In the genomic region with DNA sequence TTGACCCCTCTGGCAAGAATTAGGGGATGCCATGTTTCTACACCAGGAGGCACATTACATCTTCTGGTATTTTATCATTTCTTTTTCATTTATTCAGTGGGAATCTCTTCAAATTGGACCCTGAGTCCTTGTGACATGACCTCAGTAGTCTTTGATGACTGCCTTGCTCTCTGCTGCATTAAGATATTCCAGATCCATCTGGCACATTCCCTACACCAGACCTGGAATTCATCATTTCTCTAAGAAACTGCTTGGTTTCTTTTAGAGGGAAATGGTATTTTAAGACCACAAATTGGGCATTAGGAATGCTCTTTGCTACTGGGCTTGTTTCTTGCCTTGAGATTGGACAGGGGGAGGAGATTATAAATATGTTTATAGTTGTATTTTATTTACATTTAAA, we compare ENCODE assay signal across 17 cellular contexts.
DNase-seq lines count a peak whose midpoint lies in the region; ATAC-seq, FAIRE-seq and TF ChIP-seq lines count a peak whose summit lies in the region.
"Had no signal": no experiment of that assay in that cellular context is flagged by ENCODE, and none has a peak within 500 bp of the region (broad histone marks: within the 10 kb centered on the region; RNA-seq: fewer than 3 reads in every experiment).

No MANE protein-coding gene starts in this region.

- H3K27me3 ChIP-seq in liver (ENCODE audit: control insufficient read depth in 4 of 4, insufficient read depth in 4 of 4, low read length in 3 of 4) (no peaks in the 10 kb centered on the region), HepG2 (ENCODE audit: control insufficient read depth in 1 of 2, insufficient read depth in 2 of 2, low read length in 2 of 2) (no peaks in the 10 kb centered on the region)
- H3K27me3 ChIP-seq in effector memory CD4-positive, alpha-beta T cell (replicated peaks; ENCODE audit: control insufficient read depth, insufficient read depth, low read length, poor library complexity, severe bottlenecking): no peaks in the 10 kb centered on the region
- H3K27me3 ChIP-seq: BLaER1 treated with 17β-estradiol and CSF1 and Interleukin-3, amounts not matched to agents 10 nM and 100 nM had no signal

- H3K27me3 Mint-ChIP-seq in osteocyte (ENCODE audit: unreplicated experiment): no peaks in the 10 kb centered on the region
- H3K27me3 Mint-ChIP-seq: CD4-positive, CD25-positive, alpha-beta regulatory T cell had no signal

- peak overlapping the region; percentile 31 for H3K27ac Mint-ChIP-seq in osteocyte (ENCODE audit: unreplicated experiment)
- H3K27ac Mint-ChIP-seq: CD4-positive, CD25-positive, alpha-beta regulatory T cell; GM23338 had no signal

- no TSS peak for BruUV-seq in HepG2 (replicated peaks; lab: Mats Ljungman, UMichigan)

- in situ Hi-C loops in HepG2 (cut with HindIII; ENCODE audit: extremely low pct_ligation_motif_present, low pct_unique_long_range_greater_than_20kb): no loop called here

- H3K79me2 ChIP-seq in HepG2 (ENCODE audit: insufficient read depth, low read length): no peaks in the 10 kb centered on the region

- TF ChIP-seq CTCF in liver (IDR thresholded peaks at IDR 0.05; ENCODE audit: low read depth, low read length, missing input control): no peak
- TF ChIP-seq CTCF in HepG2 (CRISPR knock-in tag; IDR thresholded peaks at IDR 0.05): no peak
- no peak for TF ChIP-seq CTCF in osteocyte (IDR thresholded peaks at IDR 0.05)

- H3K4me3 Mint-ChIP-seq in osteocyte (ENCODE audit: unreplicated experiment): no peak overlapping the region
- H3K4me3 Mint-ChIP-seq: GM23338 had no signal

- H3K36me3 ChIP-seq in liver (ENCODE audit: control insufficient read depth in 4 of 4, insufficient read depth in 3 of 4, low read depth in 1 of 4, low read length in 3 of 4) (no peaks in the 10 kb centered on the region), HepG2 (replicated peaks in 1 of 2; ENCODE audit: control insufficient read depth in 1 of 2, insufficient read depth in 2 of 2, low read length in 2 of 2) (no peaks in the 10 kb centered on the region)
- no peaks in the 10 kb centered on the region for H3K36me3 ChIP-seq in effector memory CD4-positive, alpha-beta T cell (ENCODE audit: control insufficient read depth, insufficient read depth, low read length)

- no peak for FAIRE-seq in HepG2 (lab: Jason Lieb, UNC)
- FAIRE-seq: GM12878, GM18507, HTR-8/SVneo had no signal

- no peak overlapping the region for H3K4me2 ChIP-seq in HepG2 (ENCODE audit: low read depth, low read length)
- H3K4me2 ChIP-seq: BLaER1 treated with 17β-estradiol and CSF1 and Interleukin-3, amounts not matched to agents 10 nM and 100 nM; GM23338 had no signal

- no peak overlapping the region for H2AFZ ChIP-seq in HepG2 (ENCODE audit: low read length)
- H2AFZ ChIP-seq: GM23338 had no signal

- CTCF ChIA-PET in HepG2 (lab: Yijun Ruan, JAX; ENCODE audit: low intra/inter-chr PET ratio, low total read pairs): no interaction called here

- H3K9me3 Mint-ChIP-seq in osteocyte (ENCODE audit: unreplicated experiment): no peaks in the 10 kb centered on the region
- H3K9me3 Mint-ChIP-seq: GM23338 had no signal

- POLR2A ChIA-PET in HepG2 (lab: Yijun Ruan, JAX): no interaction called here

- H3K4me1 Mint-ChIP-seq in osteocyte (ENCODE audit: unreplicated experiment): peaks cover 10% of the 10 kb centered on the region

- TF ChIP-seq POLR2A in HepG2 (IDR thresholded peaks at IDR 0.05; ENCODE audit: insufficient read depth in 1 of 2, low read depth in 2 of 2, low read length in 2 of 2): no peak

- no peak for TF ChIP-seq RAD21 in liver (IDR thresholded peaks at IDR 0.05)
- no peak for TF ChIP-seq RAD21 in HepG2 (CRISPR knock-in tag; IDR thresholded peaks at IDR 0.05)

- no peak overlapping the region for H3K4me3 ChIP-seq in liver (ENCODE audit: low read depth in 1 of 3, low read length in 3 of 3)
- no peak overlapping the region for H3K4me3 ChIP-seq in HepG2 (replicated peaks in 1 of 3; ENCODE audit: insufficient read depth in 1 of 3, low read depth in 2 of 3, low read length in 3 of 3)
- H3K4me3 ChIP-seq in effector memory CD4-positive, alpha-beta T cell (ENCODE audit: insufficient read depth, low read depth, low read length, poor library complexity, severe bottlenecking): no peak overlapping the region
- H3K4me3 ChIP-seq: BLaER1 treated with 17β-estradiol and CSF1 and Interleukin-3, amounts not matched to agents 10 nM and 100 nM; GM12878; GM23338 had no signal

- H3K4me1 ChIP-seq in liver (ENCODE audit: control insufficient read depth in 4 of 4, insufficient read depth in 4 of 4, low read length in 3 of 4) (no peaks in the 10 kb centered on the region), HepG2 (ENCODE audit: insufficient read depth, low read length) (no peaks in the 10 kb centered on the region)
- H3K4me1 ChIP-seq in effector memory CD4-positive, alpha-beta T cell (ENCODE audit: control insufficient read depth, insufficient read depth, low read length, poor library complexity, severe bottlenecking): no peaks in the 10 kb centered on the region

- ATAC-seq in HepG2 (no peak), GM19395 (IDR thresholded peaks at IDR 0.05; ENCODE audit: unreplicated experiment) (no peak)
- ATAC-seq: GM12878, GM23338 had no signal

- DNase-seq in HepG2 (ENCODE audit: low spot score): no peak
- peak; percentile 46 for DNase-seq in astrocyte of the hippocampus (ENCODE audit: low read depth, low spot score)
- DNase-seq in osteocyte (ENCODE audit: extremely low spot score, unreplicated experiment): no peak
- no peak for DNase-seq in HCEC 1CT
- DNase-seq in hypothalamus (lab: John Stamatoyannopoulos, UW): no peak
- DNase-seq in effector memory CD4-positive, alpha-beta T cell: no peak
- DNase-seq: CD4-positive, CD25-positive, alpha-beta regulatory T cell; DMS53; H7 had no signal

- no peaks in the 10 kb centered on the region for H4K20me1 ChIP-seq in HepG2 (ENCODE audit: insufficient read depth, low read length)
- H4K20me1 ChIP-seq: BLaER1 treated with 17β-estradiol and CSF1 and Interleukin-3, amounts not matched to agents 10 nM and 100 nM had no signal

- H3K9ac ChIP-seq in liver (ENCODE audit: low read depth in 1 of 2, low read length in 2 of 2) (no peak overlapping the region), HepG2 (ENCODE audit: insufficient read depth, low read depth, low read length) (no peak overlapping the region)
- H3K9ac ChIP-seq: BLaER1 treated with 17β-estradiol and CSF1 and Interleukin-3, amounts not matched to agents 10 nM and 100 nM had no signal

- no peaks in the 10 kb centered on the region for H3K9me3 ChIP-seq in liver (ENCODE audit: control insufficient read depth in 4 of 4, low read length in 3 of 4)
- no peaks in the 10 kb centered on the region for H3K9me3 ChIP-seq in HepG2 (ENCODE audit: low read length)
- H3K9me3 ChIP-seq in effector memory CD4-positive, alpha-beta T cell (ENCODE audit: control insufficient read depth, low read length): no peaks in the 10 kb centered on the region
- H3K9me3 ChIP-seq: BLaER1 treated with 17β-estradiol and CSF1 and Interleukin-3, amounts not matched to agents 10 nM and 100 nM had no signal

- peaks cover 7% of the 10 kb centered on the region for H3K36me3 Mint-ChIP-seq in osteocyte (ENCODE audit: unreplicated experiment)

- H3K27ac ChIP-seq in liver (ENCODE audit: low read depth in 1 of 2, low read length in 2 of 2) (no peak overlapping the region), HepG2 (ENCODE audit: extremely low read length, insufficient read depth, low read length) (no peak overlapping the region)
- no peak overlapping the region for H3K27ac ChIP-seq in effector memory CD4-positive, alpha-beta T cell (ENCODE audit: insufficient read depth, low read length, poor library complexity, severe bottlenecking)
- H3K27ac ChIP-seq: 22Rv1; BLaER1 treated with 17β-estradiol and CSF1 and Interleukin-3, amounts not matched to agents 10 nM and 100 nM had no signal

- intact Hi-C loops in HepG2 (cut with micrococcal nuclease; ENCODE audit: unreplicated experiment): no loop called here

- no peak for TF ChIP-seq EP300 in HepG2 (IDR thresholded peaks at IDR 0.05; ENCODE audit: low read depth in 2 of 2, low read length in 2 of 2)
- no peak for TF ChIP-seq EP300 in HepG2 (CRISPR knock-in tag; IDR thresholded peaks at IDR 0.05; ENCODE audit: borderline replicate concordance)

TF ChIP-seq in liver, 16 proteins besides CTCF, POLR2A, EP300 and RAD21:
- TF ChIP-seq NR2F2 (IDR thresholded peaks at IDR 0.05): peak; percentile 64
- TF ChIP-seq RXRA (IDR thresholded peaks at IDR 0.05): no peak
TF ChIP-seq in liver: peak in this region for 1.

TF ChIP-seq in HepG2, 621 proteins besides CTCF, POLR2A, EP300 and RAD21:
- TF ChIP-seq ZBTB21 (CRISPR knock-in tag; IDR thresholded peaks at IDR 0.05) (no peak), REL (CRISPR knock-in tag; conservative IDR thresholded peaks at IDR 0.05) (no peak), ZBTB1 (CRISPR knock-in tag; IDR thresholded peaks at IDR 0.05; ENCODE audit: borderline replicate concordance) (no peak), REPIN1 (CRISPR knock-in tag; IDR thresholded peaks at IDR 0.05; ENCODE audit: borderline replicate concordance, low read depth) (no peak), TAF1 (CRISPR knock-in tag; IDR thresholded peaks at IDR 0.05) (no peak), ATF1 (CRISPR knock-in tag; IDR thresholded peaks at IDR 0.05) (no peak), ISX (CRISPR knock-in tag; conservative IDR thresholded peaks at IDR 0.05) (no peak), MED8 (CRISPR knock-in tag; IDR thresholded peaks at IDR 0.05; ENCODE audit: insufficient replicate concordance) (no peak), TCF7L2 (IDR thresholded peaks at IDR 0.05; ENCODE audit: low read depth, low read length) (no peak)
- TF ChIP-seq, protein P1, sequence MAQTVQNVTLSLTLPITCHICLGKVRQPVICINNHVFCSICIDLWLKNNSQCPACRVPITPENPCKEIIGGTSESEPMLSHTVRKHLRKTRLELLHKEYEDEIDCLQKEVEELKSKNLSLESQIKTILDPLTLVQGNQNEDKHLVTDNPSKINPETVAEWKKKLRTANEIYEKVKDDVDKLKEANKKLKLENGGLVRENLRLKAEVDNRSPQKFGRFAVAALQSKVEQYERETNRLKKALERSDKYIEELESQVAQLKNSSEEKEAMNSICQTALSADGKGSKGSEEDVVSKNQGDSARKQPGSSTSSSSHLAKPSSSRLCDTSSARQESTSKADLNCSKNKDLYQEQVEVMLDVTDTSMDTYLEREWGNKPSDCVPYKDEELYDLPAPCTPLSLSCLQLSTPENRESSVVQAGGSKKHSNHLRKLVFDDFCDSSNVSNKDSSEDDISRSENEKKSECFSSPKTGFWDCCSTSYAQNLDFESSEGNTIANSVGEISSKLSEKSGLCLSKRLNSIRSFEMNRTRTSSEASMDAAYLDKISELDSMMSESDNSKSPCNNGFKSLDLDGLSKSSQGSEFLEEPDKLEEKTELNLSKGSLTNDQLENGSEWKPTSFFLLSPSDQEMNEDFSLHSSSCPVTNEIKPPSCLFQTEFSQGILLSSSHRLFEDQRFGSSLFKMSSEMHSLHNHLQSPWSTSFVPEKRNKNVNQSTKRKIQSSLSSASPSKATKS (CRISPR knock-in tag; IDR thresholded peaks at IDR 0.05): no peak
